In genomic region chr2:156019341-156019740, GRCh38 we compare ENCODE assay signal across 32 cellular contexts.
"Had no signal": no experiment of that assay in that cellular context is flagged by ENCODE, and none has a peak within 500 bp of the region (broad histone marks: within the 10 kb centered on the region; RNA-seq: fewer than 3 reads in every experiment).

No MANE protein-coding gene starts in this region.

- FAIRE-seq: astrocyte, TTC549 had no signal

- H3K27me3 ChIP-seq: adrenal gland, body of pancreas, brain microvascular endothelial cell, breast epithelium had no signal

- DNase-seq: activated B cell treated with CpG ODN at 0.5 μM for 24 hours; activated CD4-positive, alpha-beta memory T cell treated with anti-CD3 and anti-CD28 coated beads for 36 hours; activated CD4-positive, alpha-beta T cell treated with anti-CD3 and anti-CD28 coated beads for 4 hours; activated CD4-positive, alpha-beta T cell treated with anti-CD3 and anti-CD28 coated beads, Interleukin-2, amount 10 ng/mL, durations not matched to agents 24 days and 14 days; activated CD4-positive, alpha-beta T cell treated with anti-CD3 and anti-CD28 coated beads, Interleukin-2, amount 50 U/mL, for 1 hour; activated CD4-positive, alpha-beta T cell treated with anti-CD3 and anti-CD28 coated beads, Interleukin-2, amount 50 U/mL, for 4 hours; activated CD4-positive, CD25-positive, alpha-beta regulatory T cell treated with anti-CD3 and anti-CD28 coated beads, Interleukin-2, amount 50 U/mL, for 72 hours; activated CD8-positive, alpha-beta memory T cell treated with anti-CD3 and anti-CD28 coated beads, Interleukin-2, amount 50 U/mL, for 4 hours; activated CD8-positive, alpha-beta T cell treated with anti-CD3 and anti-CD28 coated beads for 36 hours; activated effector memory CD4-positive, alpha-beta T cell treated with anti-CD3 and anti-CD28 coated beads, Interleukin-2, amount 50 U/mL, for 16 hours; activated gamma-delta T cell treated with Interleukin-2 at 50 U/mL for 16 hours; activated naive CD4-positive, alpha-beta T cell; activated naive CD4-positive, alpha-beta T cell treated with anti-CD3 and anti-CD28 coated beads for 36 hours; activated naive CD4-positive, alpha-beta T cell treated with anti-CD3 and anti-CD28 coated beads, Interleukin-2, amount 50 U/mL, for 16 hours; activated naive CD8-positive, alpha-beta T cell treated with anti-CD3 and anti-CD28 coated beads for 36 hours; activated T-cell treated with anti-CD3 and anti-CD28 coated beads for 4 hours; activated T-cell treated with anti-CD3 and anti-CD28 coated beads, Interleukin-2, amount 50 U/mL, for 1 hour; activated T-cell treated with anti-CD3 and anti-CD28 coated beads, Interleukin-2, amount 50 U/mL, for 4 hours; activated T-cell treated with anti-CD3 and anti-CD28 coated beads, Interleukin-2, amount 50 U/mL, for 72 hours; adrenal gland; amniotic stem cell; aorta; body of pancreas; brain microvascular endothelial cell; central memory CD4-positive, alpha-beta T cell; T-helper 2 cell; T-helper 9 cell had no signal

- H3K36me3 ChIP-seq: adrenal gland, brain microvascular endothelial cell, breast epithelium had no signal

- H3K9me3 ChIP-seq: adrenal gland, body of pancreas, breast epithelium had no signal

- H3K27ac ChIP-seq: adrenal gland, body of pancreas, brain microvascular endothelial cell, breast epithelium had no signal

- ATAC-seq: activated CD8-positive, alpha-beta T cell treated with anti-CD3 and anti-CD28 coated beads for 36 hours; activated naive CD4-positive, alpha-beta T cell treated with anti-CD3 and anti-CD28 coated beads, Interleukin-2, amount 50 U/mL, for 72 hours; activated T-cell treated with anti-CD3 and anti-CD28 coated beads, Interleukin-2, amount 50 U/mL, for 4 hours; activated T-cell treated with anti-CD3 and anti-CD28 coated beads, Interleukin-2, amount 50 U/mL, for 72 hours; activated T-helper 17 cell treated with anti-CD3 and anti-CD28 coated beads, Interleukin-2, amount 50 U/mL, for 72 hours; body of pancreas had no signal

- H3K4me3 ChIP-seq: adrenal gland, body of pancreas, breast epithelium had no signal

- H3K4me1 ChIP-seq: adrenal gland, breast epithelium had no signal
